Comparison of ENCODE assay signal across 20 cellular contexts in genomic region chr13:49678172-49678914, GRCh38. TPM values are rescaled to one million over a fixed set of nuclear protein-coding genes. Genes with fewer than 3 reads are reported as not detected.
DNase-seq lines count a peak whose midpoint lies in the region; ATAC-seq and TF ChIP-seq lines count a peak whose summit lies in the region.
"Had no signal": no experiment of that assay in that cellular context is flagged by ENCODE, and none has a peak within 500 bp of the region (broad histone marks: within the 10 kb centered on the region; RNA-seq: fewer than 3 reads in every experiment).

No MANE protein-coding gene starts in this region.

- H3K27ac Mint-ChIP-seq in endodermal cell = no peak overlapping the region
- H3K27ac Mint-ChIP-seq: B cell; CD4-positive, alpha-beta T cell; CD8-positive, alpha-beta T cell had no signal

- H3K27me3 ChIP-seq in testis = no peaks in the 10 kb centered on the region
- no peaks in the 10 kb centered on the region for H3K27me3 ChIP-seq in endodermal cell (ENCODE audit: control insufficient read depth, insufficient read depth, low read length, poor library complexity, severe bottlenecking)
- H3K27me3 ChIP-seq: BLaER1 treated with 17β-estradiol and CSF1 and Interleukin-3, amounts not matched to agents 10 nM and 100 nM had no signal

- H3K4me1 ChIP-seq in HEK293 (ENCODE audit: control insufficient read depth, insufficient read depth, low read length) = no peaks in the 10 kb centered on the region
- H3K4me1 ChIP-seq in testis = no peaks in the 10 kb centered on the region
- H3K4me1 ChIP-seq in endodermal cell (ENCODE audit: control insufficient read depth, insufficient read depth, low read length) = no peaks in the 10 kb centered on the region
- H3K4me1 ChIP-seq: A549, Caco-2 had no signal

- peaks cover 23% of the 10 kb centered on the region for H3K9me3 Mint-ChIP-seq in endodermal cell
- H3K9me3 Mint-ChIP-seq: CD4-positive, alpha-beta T cell; CD8-positive, alpha-beta T cell had no signal

- H3K27me3 Mint-ChIP-seq in endodermal cell (ENCODE audit: insufficient read depth) = no peaks in the 10 kb centered on the region
- H3K27me3 Mint-ChIP-seq: B cell; CD4-positive, alpha-beta T cell had no signal

- TF ChIP-seq CTCF in HEK293 (tag by site-specific recombination; IDR thresholded peaks at IDR 0.05) (no peak), testis (IDR thresholded peaks at IDR 0.05) (no peak), endodermal cell (conservative IDR thresholded peaks at IDR 0.05) (no peak)

- ATAC-seq in left ventricle myocardium superior = no peak
- no peak for ATAC-seq in Right ventricle myocardium superior (ENCODE audit: poor library complexity)
- ATAC-seq: CD8-positive, alpha-beta T cell had no signal

- H3K27ac ChIP-seq in HEK293 (ENCODE audit: extremely low read depth, low read depth, low read length) (no peak overlapping the region), testis (no peak overlapping the region), endodermal cell (ENCODE audit: low read depth, low read length) (no peak overlapping the region)
- H3K27ac ChIP-seq: 22Rv1; A549; BLaER1 treated with 17β-estradiol and CSF1 and Interleukin-3, amounts not matched to agents 10 nM and 100 nM; C4-2B had no signal

- H3K4me3 Mint-ChIP-seq in endodermal cell = no peak overlapping the region
- H3K4me3 Mint-ChIP-seq: B cell; CD4-positive, alpha-beta T cell; CD8-positive, alpha-beta T cell had no signal

- intact Hi-C loops in left ventricle myocardium superior (cut with micrococcal nuclease) = no loop called here
- intact Hi-C loops in Right ventricle myocardium superior (cut with DNase I) = no loop called here
- intact Hi-C loops in testis (cut with DNase I; ENCODE audit: low total_unique reads) = no loop called here

- WGBS in testis, 2 donors = 55 to 86% methylated on average over 16 to 47 of the region's 48 CpGs
- 94 to 95% methylated on average over 17 to 48 of the region's 48 CpGs for WGBS in endodermal cell (ENCODE audit: insufficient coverage in 1 of 2, insufficient read length in 1 of 2), 2 experiments

- H3K4me3 ChIP-seq in HEK293 (ENCODE audit: low read depth, low read length) (no peak overlapping the region), testis (peak overlapping the region; percentile 19 to 56), endodermal cell (ENCODE audit: low read length) (no peak overlapping the region)
- H3K4me3 ChIP-seq: A549; BLaER1 treated with 17β-estradiol and CSF1 and Interleukin-3, amounts not matched to agents 10 nM and 100 nM had no signal

- CTCF ChIA-PET in HEK293 (lab: Yijun Ruan, JAX) = no interaction called here

- H3K36me3 ChIP-seq in HEK293 (ENCODE audit: control insufficient read depth in 2 of 2, insufficient read depth in 1 of 2, low read length in 2 of 2) (peaks cover 0 to 7% of the 10 kb centered on the region in 2 experiments; a peak in 2 of 3 replicates), testis (ENCODE audit: low read depth, missing control alignments) (no peaks in the 10 kb centered on the region), endodermal cell (ENCODE audit: control insufficient read depth, insufficient read depth, low read length) (peaks cover 38% of the 10 kb centered on the region)

- POLR2A ChIA-PET in HEK293 (lab: Yijun Ruan, JAX) = no interaction called here

- H3K9ac ChIP-seq in endodermal cell (ENCODE audit: extremely low read depth, low read length, poor library complexity, severe bottlenecking) = no peak overlapping the region
- H3K9ac ChIP-seq: BLaER1 treated with 17β-estradiol and CSF1 and Interleukin-3, amounts not matched to agents 10 nM and 100 nM had no signal

- TF ChIP-seq POLR2A in testis (IDR thresholded peaks at IDR 0.05) = no peak

- H3K9me3 ChIP-seq in HEK293 (ENCODE audit: control insufficient read depth, insufficient read depth, low read depth, low read length) (no peaks in the 10 kb centered on the region), testis (no peaks in the 10 kb centered on the region), endodermal cell (ENCODE audit: control insufficient read depth, low read length) (peaks cover 9% of the 10 kb centered on the region)
- H3K9me3 ChIP-seq: A549 had no signal

- DNase-seq in activated gamma-delta T cell (lab: John Stamatoyannopoulos, UW) (peak; percentile 7), activated gamma-delta T cell treated with Interleukin-2 at 50 U/mL for 16 hours (no peak), left ventricle myocardium superior (peak; percentile 33), Right ventricle myocardium superior (no peak), testis (no peak), endodermal cell (no peak)
- DNase-seq: CD4-positive, alpha-beta T cell; CD8-positive, alpha-beta T cell; DMS79 treated with DMSO at 0.1 percent for 48 hours; GF-D8 had no signal

- H3K36me3 Mint-ChIP-seq in endodermal cell (ENCODE audit: low read depth) = peaks cover 61% of the 10 kb centered on the region

- no peaks in the 10 kb centered on the region for H3K4me1 Mint-ChIP-seq in endodermal cell

TF ChIP-seq in HEK293, 187 proteins besides CTCF, POLR2A, EP300 and RAD21:
- TF ChIP-seq ZEB2 (tag by site-specific recombination; IDR thresholded peaks at IDR 0.05) (no peak), ZNF600 (tag by site-specific recombination; IDR thresholded peaks at IDR 0.05) (no peak), ZNF202 (tag by site-specific recombination; IDR thresholded peaks at IDR 0.05; ENCODE audit: borderline replicate concordance) (peak; percentile 84; the same call in 1 of the 2 replicates)

RNA-seq across cellular contexts. Expression of gene EBPL, which starts 12.9 kb away (rescaled TPM):
- total RNA-seq in left ventricle myocardium superior (6.9 TPM), Right ventricle myocardium superior (5.5 TPM), testis (10 to 100 TPM; 35.9 to 84.7 TPM), endodermal cell (10 to 100 TPM; 60.2 to 85.2 TPM)
- 26.7 TPM for polyA plus RNA-seq in testis (ENCODE audit: insufficient read depth, low read depth, low replicate concordance)
- polyA plus RNA-seq in endodermal cell (2013, experiment 1 of 2) = 96.3 TPM
- polyA plus RNA-seq in endodermal cell (2013, experiment 2 of 2) = 89.8 TPM

RNA-seq across cellular contexts. Expression of gene ARL11, which starts 50.0 kb away (rescaled TPM):
- total RNA-seq in left ventricle myocardium superior (0.22 TPM), Right ventricle myocardium superior (0.38 TPM), testis (under 1 TPM; 0.25 to 0.47 TPM), endodermal cell (under 1 TPM; 0.24 to 0.49 TPM)
- 0.62 TPM for polyA plus RNA-seq in testis (ENCODE audit: insufficient read depth, low read depth, low replicate concordance)
- 0.14 TPM for polyA plus RNA-seq in endodermal cell (2013, experiment 1 of 2)
- 0.08 TPM for polyA plus RNA-seq in endodermal cell (2013, experiment 2 of 2)
- total RNA-seq: A172, Caco-2, Calu3 had no signal
- polyA plus RNA-seq: A549, BJ had no signal

Comparison
In these comparisons a context has a peak if more than half of its experiments do, and no peak if none do; other contexts are left out.
1. DNase-seq: peak in activated gamma-delta T cell (single experiment) and left ventricle myocardium superior (single experiment); none in activated gamma-delta T cell treated with Interleukin-2 at 50 U/mL for 16 hours (single experiment), Right ventricle myocardium superior (single experiment), testis (single experiment) and endodermal cell (single experiment).
2. H3K4me3 ChIP-seq: peak in testis (2 of 2); none in HEK293 (single experiment) and endodermal cell (single experiment).